ENCODE assay signal across 13 cellular contexts in genomic region chr9:112719292-112719691, GRCh38. TPM values are rescaled to one million over a fixed set of nuclear protein-coding genes. Genes with fewer than 3 reads are reported as not detected.
DNase-seq lines count a peak whose midpoint lies in the region; ATAC-seq and TF ChIP-seq lines count a peak whose summit lies in the region.
"Had no signal": no experiment of that assay in that cellular context is flagged by ENCODE, and none has a peak within 500 bp of the region (broad histone marks: within the 10 kb centered on the region; RNA-seq: fewer than 3 reads in every experiment).

No MANE protein-coding gene starts in this region.

- no peak for DNase-seq in SK-N-SH
- no peak for DNase-seq in OCI-LY7 (ENCODE audit: low spot score)
- peak; percentile 16 to 21 for DNase-seq in fibroblast of lung (ENCODE audit: low read depth in 2 of 2)
- no peak for DNase-seq in tibial artery
- no peak for DNase-seq in left cardiac atrium
- DNase-seq in effector CD4-positive, alpha-beta T cell: no peak
- no peak for DNase-seq in NAMALWA (ENCODE audit: low spot score)
- DNase-seq: dermis blood vessel endothelial cell, hippocampal formation, NCI-H1092 had no signal

- H3F3A ChIP-seq in SK-N-SH (replicated peaks; ENCODE audit: insufficient read depth): peaks cover 23% of the 10 kb centered on the region

- H3K9me3 ChIP-seq in SK-N-SH (no peaks in the 10 kb centered on the region), OCI-LY7 (ENCODE audit: low read length) (no peaks in the 10 kb centered on the region), fibroblast of lung (ENCODE audit: control insufficient read depth, insufficient read depth, low read depth, low read length) (no peaks in the 10 kb centered on the region), tibial artery (no peaks in the 10 kb centered on the region)

- ATAC-seq in SK-N-SH treated with all-trans-retinoic acid at 6 μM for 48 hours (no peak), left cardiac atrium (no peak)
- ATAC-seq: PC-3; stimulated activated memory B cell treated with anti-CD40 and anti-IgM and Interleukin-4, amounts not matched to agents 10 μg/mL and 1 μg/mL and 100 μg/mL, for 72 hours had no signal

- no peak for TF ChIP-seq RAD21 in SK-N-SH (IDR thresholded peaks at IDR 0.05; ENCODE audit: low read length)

- H4K20me1 ChIP-seq in SK-N-SH (ENCODE audit: insufficient read depth) (no peaks in the 10 kb centered on the region), OCI-LY7 (ENCODE audit: insufficient read depth, low read length) (no peaks in the 10 kb centered on the region), fibroblast of lung (ENCODE audit: control insufficient read depth, extremely low read depth, insufficient read depth, low read length) (no peaks in the 10 kb centered on the region)

- no TSS peak for BruUV-seq in OCI-LY7 (replicated peaks; lab: Mats Ljungman, UMichigan)

- H3K36me3 ChIP-seq in SK-N-SH (replicated peaks in 1 of 2; ENCODE audit: control insufficient read depth in 1 of 2, insufficient read depth in 2 of 2, low read length in 1 of 2) (peaks cover 2% of the 10 kb centered on the region in 2 experiments), OCI-LY7 (ENCODE audit: insufficient read depth, low read length) (peaks cover 10% of the 10 kb centered on the region; the same call in 1 of the 2 replicates), fibroblast of lung (ENCODE audit: control insufficient read depth, insufficient read depth, low read length) (no peaks in the 10 kb centered on the region), tibial artery (peaks cover 0 to 6% (median 5%) of the 10 kb centered on the region in 3 donors)

- H3K4me1 ChIP-seq in SK-N-SH (ENCODE audit: control insufficient read depth in 1 of 2, insufficient read depth in 2 of 2, low read depth in 1 of 2, low read length in 1 of 2) (peaks cover 0 to 8% of the 10 kb centered on the region in 2 experiments; a peak in 2 of 4 replicates), OCI-LY7 (ENCODE audit: insufficient read depth, low read length, poor library complexity, severe bottlenecking) (peaks cover 16% of the 10 kb centered on the region), fibroblast of lung (ENCODE audit: control insufficient read depth, extremely low read depth, insufficient read depth, low read length) (no peaks in the 10 kb centered on the region), tibial artery (peaks cover 0 to 20% (median 9%) of the 10 kb centered on the region in 4 donors)

- peaks cover 32% of the 10 kb centered on the region for H3K79me2 ChIP-seq in SK-N-SH (ENCODE audit: insufficient read depth)
- peaks cover 31% of the 10 kb centered on the region for H3K79me2 ChIP-seq in OCI-LY7 (ENCODE audit: insufficient read depth, low read depth, low read length)
- H3K79me2 ChIP-seq in fibroblast of lung (ENCODE audit: control insufficient read depth, insufficient read depth, low read length): peaks cover 9% of the 10 kb centered on the region

- no peaks in the 10 kb centered on the region for H3K27me3 ChIP-seq in SK-N-SH (ENCODE audit: insufficient read depth)
- no peaks in the 10 kb centered on the region for H3K27me3 ChIP-seq in fibroblast of lung (ENCODE audit: control insufficient read depth, insufficient read depth, low read length)
- H3K27me3 ChIP-seq in tibial artery: no peaks in the 10 kb centered on the region

- H3K27ac ChIP-seq in SK-N-SH (ENCODE audit: low read depth in 2 of 2, low read length in 1 of 2) (no peak overlapping the region), OCI-LY7 (ENCODE audit: low read depth, low read length, poor library complexity, severe bottlenecking) (no peak overlapping the region), fibroblast of lung (ENCODE audit: insufficient read depth, low read length) (no peak overlapping the region), tibial artery (peak overlapping the region; percentile 24 to 86)

- POLR2A ChIA-PET in SK-N-SH (lab: Yijun Ruan, JAX): interaction anchor here (1.3 kb wide), 1 partner anchor 233 kb away, joined by 3 read pairs; the partner anchor contains the start of gene KIAA1958
- POLR2A ChIA-PET in OCI-LY7 (lab: Charles Lee): interaction anchor here (0.5 to 3.4 kb wide), 8 partner anchors 11 to 530 kb away, joined by 3 to 30 read pairs (median 4); partner anchors contain the start of gene SNX30

- no peak overlapping the region for H3K4me3 ChIP-seq in SK-N-SH (ENCODE audit: low read depth in 2 of 2, low read length in 1 of 2)
- no peak overlapping the region for H3K4me3 ChIP-seq in OCI-LY7 (ENCODE audit: low read depth, low read length, poor library complexity, severe bottlenecking)
- no peak overlapping the region for H3K4me3 ChIP-seq in fibroblast of lung (replicated peaks in 1 of 4; ENCODE audit: control extremely low read depth in 1 of 4, insufficient read depth in 1 of 4, low read depth in 3 of 4, low read length in 4 of 4)
- H3K4me3 ChIP-seq in tibial artery: no peak overlapping the region

- H3K9me2 ChIP-seq in SK-N-SH (no peaks in the 10 kb centered on the region), OCI-LY7 (ENCODE audit: insufficient read depth, low read length) (no peaks in the 10 kb centered on the region)

- CTCF ChIA-PET in SK-N-SH (lab: Yijun Ruan, JAX): interaction anchor here (1.2 to 4.8 kb wide), 7 partner anchors 10 to 101 kb away, joined by 3 to 24 read pairs (median 6); no protein-coding TSS in a partner anchor
- CTCF ChIA-PET in OCI-LY7 (lab: Charles Lee; ENCODE audit: unreplicated experiment): no interaction called here

- H3K4me2 ChIP-seq in SK-N-SH (no peak overlapping the region), OCI-LY7 (ENCODE audit: low read length) (no peak overlapping the region), fibroblast of lung (ENCODE audit: extremely low read depth, insufficient read depth, low read length) (no peak overlapping the region)

- TF ChIP-seq CTCF in SK-N-SH (IDR thresholded peaks at IDR 0.05) (no peak), OCI-LY7 (conservative IDR thresholded peaks at IDR 0.05; ENCODE audit: low read length) (no peak), fibroblast of lung (conservative IDR thresholded peaks at IDR 0.05 in 1 of 2, IDR thresholded peaks at IDR 0.05 in 1 of 2; ENCODE audit: low read depth in 1 of 2, low read length in 2 of 2) (no peak), tibial artery (IDR thresholded peaks at IDR 0.05) (no peak)

- H2AFZ ChIP-seq in SK-N-SH (ENCODE audit: low read depth) (peak overlapping the region; percentile 12; the same call in 1 of the 2 replicates), OCI-LY7 (ENCODE audit: low read length) (peak overlapping the region; percentile 23; the same call in 1 of the 2 replicates), fibroblast of lung (ENCODE audit: low read length) (no peak overlapping the region)

- 95% methylated on average over 1 of the region's 1 CpG for WGBS in SK-N-SH (ENCODE audit: low lambda C conversion rate)

- no peak for TF ChIP-seq EP300 in SK-N-SH (IDR thresholded peaks at IDR 0.05; ENCODE audit: borderline replicate concordance in 1 of 2, low read depth in 1 of 2, low read length in 1 of 2)

- intact Hi-C loops in OCI-LY7 (cut with micrococcal nuclease; ENCODE audit: unreplicated experiment): loop anchor here (5.0 to 10.0 kb wide), 4 partner anchors 232 to 824 kb away; partner anchors contain the start of genes HSDL2, KIAA1958, PTBP3 and UGCG
- intact Hi-C loops in tibial artery (cut with DNase I; ENCODE audit: low total_unique reads): loop anchor here (10.0 kb wide), 1 partner anchor 106 kb away; no protein-coding TSS in a partner anchor
- intact Hi-C loops in left cardiac atrium (cut with DNase I): loop anchor here in 1 of 2 donors (2.0 to 10.0 kb wide), 3 partner anchors 32 to 234 kb away; partner anchors contain the start of genes KIAA1958 and SNX30

- H3K9ac ChIP-seq in SK-N-SH (no peak overlapping the region), fibroblast of lung (ENCODE audit: insufficient read depth, low read length) (no peak overlapping the region)

TF ChIP-seq in SK-N-SH, 30 proteins besides CTCF, POLR2A, EP300 and RAD21 (continues in another document):
- TF ChIP-seq POLR2AphosphoS5 (IDR thresholded peaks at IDR 0.05; ENCODE audit: low read depth, low read length): no peak

TF ChIP-seq in SK-N-SH treated with all-trans-retinoic acid at 6 μM for 48 hours, 23 proteins besides CTCF, POLR2A, EP300 and RAD21 (continues in another document):
- no peak for TF ChIP-seq TCF4 (CRISPR knock-in tag; IDR thresholded peaks at IDR 0.05; ENCODE audit: borderline replicate concordance)
- TF ChIP-seq ZNF8 (CRISPR knock-in tag; IDR thresholded peaks at IDR 0.05): no peak
- no peak for TF ChIP-seq PPARA (CRISPR knock-in tag; IDR thresholded peaks at IDR 0.05; ENCODE audit: borderline replicate concordance)
- no peak for TF ChIP-seq CSDC2 (CRISPR knock-in tag; IDR thresholded peaks at IDR 0.05)
- TF ChIP-seq TOX (CRISPR knock-in tag; IDR thresholded peaks at IDR 0.05; ENCODE audit: borderline replicate concordance): no peak
- TF ChIP-seq ZC3H10 (CRISPR knock-in tag; IDR thresholded peaks at IDR 0.05): no peak
- TF ChIP-seq ZFP3 (CRISPR knock-in tag; IDR thresholded peaks at IDR 0.05): no peak
- no peak for TF ChIP-seq ZNF70 (CRISPR knock-in tag; IDR thresholded peaks at IDR 0.05)

RNA-seq across cellular contexts. Expression of gene INIP, which starts 1.4 kb away (rescaled TPM):
- polyA plus RNA-seq in SK-N-SH (2012; rRNA removed): 7.9 and 10.2 TPM in 2 replicates
- 12.2 and 13.4 TPM in 2 replicates for polyA plus RNA-seq in SK-N-SH (2012; cell fraction: cytosol; rRNA removed)
- 4.4 and 5.6 TPM in 2 replicates for polyA plus RNA-seq in SK-N-SH (2012; cell fraction: nucleus; rRNA removed)
- total RNA-seq in OCI-LY7 (2014; rRNA removed; shearing (Covaris generic)): 23.2 and 27.0 TPM in 2 replicates
- 34.4 and 34.5 TPM in 2 replicates for total RNA-seq in OCI-LY7 (2022)
- total RNA-seq in fibroblast of lung: 14.4 and 14.9 TPM in 2 replicates
- 24.1 and 26.9 TPM in 2 replicates for polyA plus RNA-seq in fibroblast of lung
- 15.9 and 16.2 TPM in 2 replicates for polyA plus RNA-seq in fibroblast of lung (2012)
- 4.4 and 14.2 TPM in 2 replicates for polyA minus RNA-seq in fibroblast of lung (ENCODE audit: low replicate concordance)
- total RNA-seq in left cardiac atrium: 10 to 100 TPM; 16.6 TPM

RNA-seq across cellular contexts. Expression of gene SNX30, which starts 31.3 kb away (rescaled TPM):
- 2.7 and 5.3 TPM in 2 replicates for polyA plus RNA-seq in SK-N-SH (2012; rRNA removed)
- 3.6 and 3.9 TPM in 2 replicates for polyA plus RNA-seq in SK-N-SH (2012; cell fraction: cytosol; rRNA removed)
- 5.6 and 10.5 TPM in 2 replicates for polyA plus RNA-seq in SK-N-SH (2012; cell fraction: nucleus; rRNA removed)
- total RNA-seq in OCI-LY7 (2014; rRNA removed; shearing (Covaris generic)): 14.2 and 19.8 TPM in 2 replicates
- 13.5 and 17.1 TPM in 2 replicates for total RNA-seq in OCI-LY7 (2022)
- total RNA-seq in fibroblast of lung: 20.3 and 20.6 TPM in 2 replicates
- polyA plus RNA-seq in fibroblast of lung: 7.9 and 10.8 TPM in 2 replicates
- 7.2 and 8.3 TPM in 2 replicates for polyA plus RNA-seq in fibroblast of lung (2012)
- 7.1 and 8.4 TPM in 2 replicates for polyA minus RNA-seq in fibroblast of lung (ENCODE audit: low replicate concordance)
- 1 to 10 TPM; 4.6 to 5.1 TPM for total RNA-seq in left cardiac atrium

Comparison
In these comparisons a context has a peak if more than half of its experiments do, and no peak if none do; other contexts are left out.
1. DNase-seq: peak in fibroblast of lung (2 of 2); none in SK-N-SH (single experiment), OCI-LY7 (single experiment), tibial artery (0 of 2), left cardiac atrium (single experiment), effector CD4-positive, alpha-beta T cell (single experiment) and NAMALWA (single experiment).
2. H3K27ac ChIP-seq: peak in tibial artery (2 of 2); none in SK-N-SH (0 of 2), OCI-LY7 (single experiment) and fibroblast of lung (single experiment).